22 cellular contexts compared by ENCODE assay signal in genomic region chr2:71528749-71529148, GRCh38.
"Had no signal": no experiment of that assay in that cellular context is flagged by ENCODE, and none has a peak within 500 bp of the region (broad histone marks: within the 10 kb centered on the region; RNA-seq: fewer than 3 reads in every experiment).

No MANE protein-coding gene starts in this region.

- H3K4me3 ChIP-seq: dorsolateral prefrontal cortex, esophagus muscularis mucosa, gastroesophageal sphincter, heart left ventricle, pancreas, right lobe of liver, stomach, thyroid gland had no signal

- H3K36me3 Mint-ChIP-seq: stimulated activated effector memory CD8-positive, alpha-beta T cell treated with anti-CD3 and anti-CD28 coated beads, Interleukin-12 subunit alpha, Interleukin-12 subunit beta, amount 100 ng/mL, for 72 hours; type B pancreatic cell had no signal

- H3K4me1 Mint-ChIP-seq: naive thymus-derived CD8-positive, alpha-beta T cell; nephron progenitor cell; stimulated activated effector memory CD8-positive, alpha-beta T cell treated with anti-CD3 and anti-CD28 coated beads, Interleukin-12 subunit alpha, Interleukin-12 subunit beta, amount 100 ng/mL, for 72 hours had no signal

- H3K27me3 ChIP-seq: esophagus muscularis mucosa, gastroesophageal sphincter, heart left ventricle, pancreas, right lobe of liver, thyroid gland had no signal

- H3K9me3 ChIP-seq: esophagus muscularis mucosa, gastroesophageal sphincter, heart left ventricle, pancreas, right lobe of liver, stomach, thyroid gland had no signal

- DNase-seq: central memory CD4-positive, alpha-beta T cell; dorsolateral prefrontal cortex; effector CD4-positive, alpha-beta T cell; foreskin keratinocyte; heart left ventricle; hippocampal formation; mesendoderm; naive thymus-derived CD8-positive, alpha-beta T cell; nephron progenitor cell; occipital lobe; stimulated activated CD4-positive, alpha-beta T cell treated with anti-CD3 and anti-CD28 coated beads, Interleukin-2, amount 100 ng/mL, for 24 hours; stimulated activated CD4-positive, alpha-beta T cell treated with anti-CD3 and anti-CD28 coated beads, Interleukin-4, amount 100 ng/mL, for 24 hours; stimulated activated naive CD4-positive, alpha-beta T cell treated with Interleukin-2 at 50 U/mL for 16 hours; stomach; thyroid gland had no signal

- H3K9me3 Mint-ChIP-seq: naive thymus-derived CD8-positive, alpha-beta T cell; nephron progenitor cell; stimulated activated effector memory CD8-positive, alpha-beta T cell treated with anti-CD3 and anti-CD28 coated beads, Interleukin-12 subunit alpha, Interleukin-12 subunit beta, amount 100 ng/mL, for 72 hours; type B pancreatic cell had no signal

- H3K4me1 ChIP-seq: esophagus muscularis mucosa, gastroesophageal sphincter, pancreas, stomach, thyroid gland had no signal

- H3K4me3 Mint-ChIP-seq: naive thymus-derived CD8-positive, alpha-beta T cell; nephron progenitor cell; stimulated activated effector memory CD8-positive, alpha-beta T cell treated with anti-CD3 and anti-CD28 coated beads, Interleukin-12 subunit alpha, Interleukin-12 subunit beta, amount 100 ng/mL, for 72 hours; type B pancreatic cell had no signal

- H3K36me3 ChIP-seq: pancreas, thyroid gland had no signal

- H3K27ac ChIP-seq: dorsolateral prefrontal cortex, esophagus muscularis mucosa, foreskin keratinocyte, gastroesophageal sphincter, heart left ventricle, pancreas, right lobe of liver, stomach, thyroid gland had no signal

- H3K27ac Mint-ChIP-seq: naive thymus-derived CD8-positive, alpha-beta T cell; nephron progenitor cell; progenitor cell of endocrine pancreas; stimulated activated effector memory CD8-positive, alpha-beta T cell treated with anti-CD3 and anti-CD28 coated beads, Interleukin-12 subunit alpha, Interleukin-12 subunit beta, amount 100 ng/mL, for 72 hours; type B pancreatic cell had no signal
